ENCODE assay signal across 27 cellular contexts in the genomic region with DNA sequence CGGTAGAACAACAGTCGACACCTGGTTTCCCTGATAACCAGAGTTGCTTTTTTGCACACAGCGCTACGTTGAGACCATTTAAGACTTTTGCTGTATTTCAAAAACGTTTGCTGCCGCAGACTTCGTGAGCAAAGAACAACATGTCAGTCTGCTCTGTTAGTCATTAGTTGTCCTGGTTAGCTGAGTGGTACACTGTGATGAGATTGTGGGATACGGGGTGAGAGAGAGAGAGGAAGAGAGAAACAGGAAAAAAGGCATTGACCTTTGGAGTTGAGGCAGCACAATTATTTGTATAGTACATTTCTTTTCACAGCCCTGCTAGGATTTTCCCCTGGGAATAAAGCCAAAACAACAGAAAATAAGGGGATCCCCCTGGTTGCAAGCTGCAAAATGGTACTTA.
"Had no signal": no experiment of that assay in that cellular context is flagged by ENCODE, and none has a peak within 500 bp of the region (broad histone marks: within the 10 kb centered on the region; RNA-seq: fewer than 3 reads in every experiment).

No MANE protein-coding gene starts in this region.

- H3K4me1 Mint-ChIP-seq: activated CD4-positive, alpha-beta T cell treated with anti-CD3 and anti-CD28 coated beads, Interleukin-2, amount 10 ng/mL, durations not matched to agents 24 days and 14 days; activated CD8-positive, alpha-beta memory T cell treated with anti-CD3 and anti-CD28 coated beads, Interleukin-2, amount 10 ng/mL, durations not matched to agents 7 days and 5 days; activated naive CD4-positive, alpha-beta T cell treated with anti-CD3 and anti-CD28 coated beads, Interleukin-2, amount 10 ng/mL, durations not matched to agents 7 days and 5 days; activated naive CD8-positive, alpha-beta T cell treated with anti-CD3 and anti-CD28 coated beads, Interleukin-2, amount 50 U/mL, for 24 hours; natural killer cell; stimulated activated naive B cell treated with anti-CD40 and anti-IgM and Interleukin-4, amounts not matched to agents 10 μg/mL and 1 μg/mL and 100 μg/mL, for 72 hours; T-cell had no signal

- H3K27ac ChIP-seq: psoas muscle, sigmoid colon, transverse colon, VCaP had no signal

- ATAC-seq: activated CD4-positive, CD25-positive, alpha-beta regulatory T cell treated with anti-CD3 and anti-CD28 coated beads, Interleukin-2, amount 50 U/mL, for 24 hours; activated CD8-positive, alpha-beta memory T cell treated with anti-CD3 and anti-CD28 coated beads, Interleukin-2, amount 10 ng/mL, durations not matched to agents 7 days and 5 days; activated CD8-positive, alpha-beta T cell treated with anti-CD3 and anti-CD28 coated beads for 36 hours; activated naive CD8-positive, alpha-beta T cell treated with anti-CD3 and anti-CD28 coated beads, Interleukin-2, amount 50 U/mL, for 24 hours; left colon; natural killer cell; psoas muscle; stimulated activated naive B cell treated with anti-CD40 and anti-IgM and Interleukin-4, amounts not matched to agents 10 μg/mL and 1 μg/mL and 100 μg/mL, for 72 hours had no signal

- H3K9me3 ChIP-seq: psoas muscle, sigmoid colon, transverse colon had no signal

- H3K4me3 Mint-ChIP-seq: activated CD4-positive, alpha-beta T cell treated with anti-CD3 and anti-CD28 coated beads, Interleukin-2, amount 10 ng/mL, durations not matched to agents 24 days and 14 days; activated CD8-positive, alpha-beta memory T cell treated with anti-CD3 and anti-CD28 coated beads, Interleukin-2, amount 10 ng/mL, durations not matched to agents 7 days and 5 days; activated CD8-positive, alpha-beta T cell treated with anti-CD3 and anti-CD28 coated beads for 36 hours; activated naive CD4-positive, alpha-beta T cell treated with anti-CD3 and anti-CD28 coated beads, Interleukin-2, amount 10 ng/mL, durations not matched to agents 7 days and 5 days; activated naive CD8-positive, alpha-beta T cell treated with anti-CD3 and anti-CD28 coated beads, Interleukin-2, amount 50 U/mL, for 24 hours; brain; dendritic cell treated with granulocyte-macrophage colony-stimulating factor and Interleukin-4, amounts not matched to agents 40 ng/mL and 50 ng/mL, for 4 days; natural killer cell; stimulated activated naive B cell treated with anti-CD40 and anti-IgM and Interleukin-4, amounts not matched to agents 10 μg/mL and 1 μg/mL and 100 μg/mL, for 72 hours; T-cell; T-helper 2 cell treated with Interferon-gamma antibody and Interleukin-4, amounts not matched to agents 5 μg/mL and 100 μg/mL, for 36 hours had no signal

- H3K27me3 ChIP-seq: sigmoid colon, transverse colon had no signal

- FAIRE-seq: urothelium cell line had no signal

- H3K9me3 Mint-ChIP-seq: activated CD4-positive, alpha-beta T cell treated with anti-CD3 and anti-CD28 coated beads, Interleukin-2, amount 10 ng/mL, durations not matched to agents 24 days and 14 days; dendritic cell treated with granulocyte-macrophage colony-stimulating factor and Interleukin-4, amounts not matched to agents 40 ng/mL and 50 ng/mL, for 4 days; T-helper 2 cell treated with Interferon-gamma antibody and Interleukin-4, amounts not matched to agents 5 μg/mL and 100 μg/mL, for 36 hours had no signal

- H3K36me3 ChIP-seq: sigmoid colon, transverse colon had no signal

- DNase-seq: activated CD4-positive, alpha-beta T cell treated with anti-CD3 and anti-CD28 coated beads, Interleukin-2, amount 10 ng/mL, durations not matched to agents 24 days and 14 days; activated CD8-positive, alpha-beta memory T cell treated with anti-CD3 and anti-CD28 coated beads, Interleukin-2, amount 10 ng/mL, durations not matched to agents 7 days and 5 days; activated CD8-positive, alpha-beta T cell treated with anti-CD3 and anti-CD28 coated beads for 36 hours; activated effector memory CD4-positive, alpha-beta T cell treated with anti-CD3 and anti-CD28 coated beads, Interleukin-2, amount 50 U/mL, for 16 hours; activated naive CD4-positive, alpha-beta T cell treated with anti-CD3 and anti-CD28 coated beads, Interleukin-2, amount 10 ng/mL, durations not matched to agents 7 days and 5 days; activated naive CD8-positive, alpha-beta T cell treated with anti-CD3 and anti-CD28 coated beads, Interleukin-2, amount 50 U/mL, for 24 hours; activated T-cell treated with anti-CD3 and anti-CD28 coated beads for 4 hours; effector CD4-positive, alpha-beta T cell; foreskin melanocyte; hypothalamus; left colon; mammary epithelial cell; midbrain; natural killer cell; psoas muscle; sigmoid colon; stimulated activated CD4-positive, alpha-beta T cell treated with anti-CD3 and anti-CD28 coated beads, Interleukin-15, amount 100 ng/mL, for 24 hours; stimulated activated naive B cell treated with anti-CD40 and anti-IgM and Interleukin-4, amounts not matched to agents 10 μg/mL and 1 μg/mL and 100 μg/mL, for 72 hours; T-cell; transverse colon had no signal

- H3K4me2 ChIP-seq: smooth muscle cell had no signal

- H3K36me3 Mint-ChIP-seq: activated CD8-positive, alpha-beta memory T cell treated with anti-CD3 and anti-CD28 coated beads, Interleukin-2, amount 10 ng/mL, durations not matched to agents 7 days and 5 days; activated naive CD4-positive, alpha-beta T cell treated with anti-CD3 and anti-CD28 coated beads, Interleukin-2, amount 10 ng/mL, durations not matched to agents 7 days and 5 days; brain; natural killer cell; stimulated activated naive B cell treated with anti-CD40 and anti-IgM and Interleukin-4, amounts not matched to agents 10 μg/mL and 1 μg/mL and 100 μg/mL, for 72 hours; T-cell had no signal

- H3K4me1 ChIP-seq: psoas muscle, sigmoid colon, transverse colon had no signal

- H3K4me3 ChIP-seq: psoas muscle, sigmoid colon, smooth muscle cell, transverse colon had no signal

- H3K27ac Mint-ChIP-seq: activated CD4-positive, alpha-beta T cell treated with anti-CD3 and anti-CD28 coated beads, Interleukin-2, amount 10 ng/mL, durations not matched to agents 24 days and 14 days; activated CD8-positive, alpha-beta memory T cell treated with anti-CD3 and anti-CD28 coated beads, Interleukin-2, amount 10 ng/mL, durations not matched to agents 7 days and 5 days; activated CD8-positive, alpha-beta T cell treated with anti-CD3 and anti-CD28 coated beads for 36 hours; activated naive CD4-positive, alpha-beta T cell treated with anti-CD3 and anti-CD28 coated beads, Interleukin-2, amount 10 ng/mL, durations not matched to agents 7 days and 5 days; activated naive CD8-positive, alpha-beta T cell treated with anti-CD3 and anti-CD28 coated beads, Interleukin-2, amount 50 U/mL, for 24 hours; brain; dendritic cell treated with granulocyte-macrophage colony-stimulating factor and Interleukin-4, amounts not matched to agents 40 ng/mL and 50 ng/mL, for 4 days; natural killer cell; stimulated activated naive B cell treated with anti-CD40 and anti-IgM and Interleukin-4, amounts not matched to agents 10 μg/mL and 1 μg/mL and 100 μg/mL, for 72 hours; T-cell; T-helper 2 cell treated with Interferon-gamma antibody and Interleukin-4, amounts not matched to agents 5 μg/mL and 100 μg/mL, for 36 hours had no signal

- H3K27me3 Mint-ChIP-seq: activated CD4-positive, alpha-beta T cell treated with anti-CD3 and anti-CD28 coated beads, Interleukin-2, amount 10 ng/mL, durations not matched to agents 24 days and 14 days; activated CD8-positive, alpha-beta memory T cell treated with anti-CD3 and anti-CD28 coated beads, Interleukin-2, amount 10 ng/mL, durations not matched to agents 7 days and 5 days; activated CD8-positive, alpha-beta T cell treated with anti-CD3 and anti-CD28 coated beads for 36 hours; activated naive CD4-positive, alpha-beta T cell treated with anti-CD3 and anti-CD28 coated beads, Interleukin-2, amount 10 ng/mL, durations not matched to agents 7 days and 5 days; stimulated activated naive B cell treated with anti-CD40 and anti-IgM and Interleukin-4, amounts not matched to agents 10 μg/mL and 1 μg/mL and 100 μg/mL, for 72 hours had no signal
